14 cellular contexts compared by ENCODE assay signal in genomic region chr9:103361906-103362305, GRCh38.
DNase-seq lines count a peak whose midpoint lies in the region; ATAC-seq and TF ChIP-seq lines count a peak whose summit lies in the region.
"Had no signal": no experiment of that assay in that cellular context is flagged by ENCODE, and none has a peak within 500 bp of the region (broad histone marks: within the 10 kb centered on the region; RNA-seq: fewer than 3 reads in every experiment).

No MANE protein-coding gene starts in this region.

- CTCF ChIA-PET in mammary epithelial cell (lab: Charles Lee; ENCODE audit: low non-redundant PET): no interaction called here

- H3K27me3 ChIP-seq in mammary epithelial cell (ENCODE audit: insufficient read depth, low read length) (no peaks in the 10 kb centered on the region), breast epithelium (no peaks in the 10 kb centered on the region), foreskin keratinocyte (no peaks in the 10 kb centered on the region), right lobe of liver (no peaks in the 10 kb centered on the region)
- H3K27me3 ChIP-seq: BLaER1 treated with 17β-estradiol and CSF1 and Interleukin-3, amounts not matched to agents 10 nM and 100 nM had no signal

- H3K4me3 ChIP-seq in mammary epithelial cell (replicated peaks in 1 of 3; ENCODE audit: insufficient read depth in 1 of 3, low read depth in 2 of 3, low read length in 3 of 3) (no peak overlapping the region), breast epithelium (no peak overlapping the region), right lobe of liver (no peak overlapping the region)
- H3K4me3 ChIP-seq: BLaER1 treated with 17β-estradiol and CSF1 and Interleukin-3, amounts not matched to agents 10 nM and 100 nM had no signal

- H2AFZ ChIP-seq in mammary epithelial cell (ENCODE audit: low read depth, low read length): no peak overlapping the region

- dilution Hi-C loops in mammary epithelial cell (cut with HindIII; ENCODE audit: low sequenced_read_pairs): no loop called here

- H3K27ac ChIP-seq in mammary epithelial cell (ENCODE audit: insufficient read depth, low read depth, low read length) (no peak overlapping the region), breast epithelium (no peak overlapping the region), foreskin keratinocyte (no peak overlapping the region), right lobe of liver (no peak overlapping the region)
- H3K27ac ChIP-seq: BLaER1 treated with 17β-estradiol and CSF1 and Interleukin-3, amounts not matched to agents 10 nM and 100 nM had no signal

- in situ Hi-C loops in mammary epithelial cell (cut with MboI; ENCODE audit: low sequenced_read_pairs in 2 of 2): no loop called here

- H3K9me3 ChIP-seq in mammary epithelial cell (replicated peaks; ENCODE audit: insufficient read depth, low read length) (no peaks in the 10 kb centered on the region), breast epithelium (no peaks in the 10 kb centered on the region), right lobe of liver (no peaks in the 10 kb centered on the region)

- no peak overlapping the region for H3K4me2 ChIP-seq in mammary epithelial cell (ENCODE audit: insufficient read depth, low read depth, low read length)
- H3K4me2 ChIP-seq: BLaER1 treated with 17β-estradiol and CSF1 and Interleukin-3, amounts not matched to agents 10 nM and 100 nM had no signal

- H3K4me1 ChIP-seq in mammary epithelial cell (ENCODE audit: insufficient read depth, low read length): peaks cover 20% of the 10 kb centered on the region
- no peaks in the 10 kb centered on the region for H3K4me1 ChIP-seq in breast epithelium
- H3K4me1 ChIP-seq in foreskin keratinocyte: no peaks in the 10 kb centered on the region
- no peaks in the 10 kb centered on the region for H3K4me1 ChIP-seq in right lobe of liver
- H3K4me1 ChIP-seq: BLaER1 treated with 17β-estradiol and CSF1 and Interleukin-3, amounts not matched to agents 10 nM and 100 nM had no signal

- TF ChIP-seq CTCF in mammary epithelial cell (conservative IDR thresholded peaks at IDR 0.05 in 1 of 2, IDR thresholded peaks at IDR 0.05 in 1 of 2; ENCODE audit: extremely low read depth in 1 of 2, insufficient read depth in 1 of 2, low read depth in 1 of 2, low read length in 2 of 2) (no peak), breast epithelium (IDR thresholded peaks at IDR 0.05) (no peak), foreskin keratinocyte (conservative IDR thresholded peaks at IDR 0.05) (no peak), right lobe of liver (IDR thresholded peaks at IDR 0.05) (no peak)

- DNase-seq in mammary epithelial cell (peak; percentile 16), breast epithelium (ENCODE audit: low spot score in 2 of 2) (no peak), SW 1271 (lab: John Stamatoyannopoulos, UW) (peak; percentile 23 to 34), foreskin keratinocyte (peak; percentile 6 to 50), AG08395 (ENCODE audit: low spot score) (no peak), sciatic nerve (ENCODE audit: low spot score) (no peak), right lobe of liver (no peak)
- DNase-seq: 8988T; CD4-positive, CD25-positive, alpha-beta regulatory T cell; DMS53 had no signal

- intact Hi-C loops in mammary epithelial cell (cut with micrococcal nuclease): no loop called here
- intact Hi-C loops in breast epithelium (cut with DNase I; ENCODE audit: low total_unique reads): no loop called here
- intact Hi-C loops in sciatic nerve (cut with DNase I): no loop called here
- intact Hi-C loops in right lobe of liver (cut with DNase I): no loop called here

- H3K36me3 ChIP-seq in mammary epithelial cell (ENCODE audit: insufficient read depth, low read length) (no peaks in the 10 kb centered on the region), breast epithelium (no peaks in the 10 kb centered on the region), right lobe of liver (no peaks in the 10 kb centered on the region)
- H3K36me3 ChIP-seq: BLaER1 treated with 17β-estradiol and CSF1 and Interleukin-3, amounts not matched to agents 10 nM and 100 nM had no signal

- no TSS peak for BruUV-seq in mammary epithelial cell (replicated peaks; lab: Mats Ljungman, UMichigan)

- TF ChIP-seq POLR2A in breast epithelium (IDR thresholded peaks at IDR 0.05): no peak
- no peak for TF ChIP-seq POLR2A in right lobe of liver (IDR thresholded peaks at IDR 0.05)

- no peak overlapping the region for H3K9ac ChIP-seq in mammary epithelial cell (ENCODE audit: insufficient read depth, low read length)
- H3K9ac ChIP-seq: BLaER1 treated with 17β-estradiol and CSF1 and Interleukin-3, amounts not matched to agents 10 nM and 100 nM had no signal

- H4K20me1 ChIP-seq in mammary epithelial cell (ENCODE audit: insufficient read depth, low read length): no peaks in the 10 kb centered on the region
- H4K20me1 ChIP-seq: BLaER1 treated with 17β-estradiol and CSF1 and Interleukin-3, amounts not matched to agents 10 nM and 100 nM had no signal

- peak; percentile 32 for ATAC-seq in foreskin keratinocyte
- no peak for ATAC-seq in sciatic nerve
- ATAC-seq in right lobe of liver: no peak
- no peak for ATAC-seq in HG03139 (IDR thresholded peaks at IDR 0.05; ENCODE audit: unreplicated experiment)
- ATAC-seq: HCT116, HepG2 had no signal

- H3K79me2 ChIP-seq in mammary epithelial cell (ENCODE audit: insufficient read depth, low read length): no peaks in the 10 kb centered on the region

Comparison
In these comparisons a context has a peak if more than half of its experiments do, and no peak if none do; other contexts are left out.
1. DNase-seq: peak in mammary epithelial cell (single experiment), SW 1271 (2 of 2) and foreskin keratinocyte (2 of 2); none in breast epithelium (0 of 2), AG08395 (single experiment), sciatic nerve (single experiment) and right lobe of liver (0 of 3).